Comparison of ENCODE assay signal across 27 cellular contexts in genomic region chr10:121812031-121812430, GRCh38.
"Had no signal": no experiment of that assay in that cellular context is flagged by ENCODE, and none has a peak within 500 bp of the region (broad histone marks: within the 10 kb centered on the region; RNA-seq: fewer than 3 reads in every experiment).

No MANE protein-coding gene starts in this region.

- H3K4me1 ChIP-seq: ascending aorta, breast epithelium had no signal

- H3K9me3 Mint-ChIP-seq: activated B cell treated with CpG ODN at 0.5 μM for 24 hours; activated CD4-positive, alpha-beta memory T cell treated with anti-CD3 and anti-CD28 coated beads for 36 hours; activated naive CD4-positive, alpha-beta T cell treated with anti-CD3 and anti-CD28 coated beads, Interleukin-2, amount 10 ng/mL, durations not matched to agents 7 days and 5 days; activated naive CD4-positive, alpha-beta T cell treated with anti-CD3 and anti-CD28 coated beads, Interleukin-2, amount 50 U/mL, for 72 hours; activated naive CD8-positive, alpha-beta T cell treated with anti-CD3 and anti-CD28 coated beads, Interleukin-2, amount 10 ng/mL, durations not matched to agents 7 days and 5 days; activated T-helper 1 cell treated with anti-CD3 and anti-CD28 coated beads, Interleukin-12 subunit alpha, Interleukin-12 subunit beta, Interleukin-2, Interleukin-4 antibody, amounts not matched to agents 30 ng/mL and 10 ng/mL and 1 ng/mL, durations not matched to agents 14 hours and 24 hours and 36 hours; activated T-helper 2 cell treated with anti-CD3 and anti-CD28 coated beads, Interferon-gamma antibody, Interleukin-2, Interleukin-4, amounts not matched to agents 10 μg/mL and 5 μg/mL and 100 μg/mL, durations not matched to agents 14 hours and 24 hours and 36 hours; brain; dendritic cell treated with granulocyte-macrophage colony-stimulating factor and Interleukin-4, amounts not matched to agents 40 ng/mL and 50 ng/mL, for 4 days; endodermal cell had no signal

- H3K27ac Mint-ChIP-seq: activated B cell treated with CpG ODN at 0.5 μM for 24 hours; activated CD4-positive, alpha-beta memory T cell treated with anti-CD3 and anti-CD28 coated beads for 36 hours; activated CD8-positive, alpha-beta memory T cell treated with anti-CD3 and anti-CD28 coated beads, Interleukin-2, amount 10 ng/mL, durations not matched to agents 7 days and 5 days; activated CD8-positive, alpha-beta T cell treated with anti-CD3 and anti-CD28 coated beads, Interleukin-2, amount 10 ng/mL, durations not matched to agents 7 days and 5 days; activated naive CD4-positive, alpha-beta T cell treated with anti-CD3 and anti-CD28 coated beads, Interleukin-2, amount 10 ng/mL, durations not matched to agents 7 days and 5 days; activated naive CD4-positive, alpha-beta T cell treated with anti-CD3 and anti-CD28 coated beads, Interleukin-2, amount 50 U/mL, for 72 hours; activated naive CD8-positive, alpha-beta T cell treated with anti-CD3 and anti-CD28 coated beads, Interleukin-2, amount 10 ng/mL, durations not matched to agents 7 days and 5 days; activated T-helper 1 cell treated with anti-CD3 and anti-CD28 coated beads, Interleukin-12 subunit alpha, Interleukin-12 subunit beta, Interleukin-2, Interleukin-4 antibody, amounts not matched to agents 30 ng/mL and 10 ng/mL and 1 ng/mL, durations not matched to agents 14 hours and 24 hours and 36 hours; activated T-helper 2 cell treated with anti-CD3 and anti-CD28 coated beads, Interferon-gamma antibody, Interleukin-2, Interleukin-4, amounts not matched to agents 10 μg/mL and 5 μg/mL and 100 μg/mL, durations not matched to agents 14 hours and 24 hours and 36 hours; brain; dendritic cell treated with granulocyte-macrophage colony-stimulating factor and Interleukin-4, amounts not matched to agents 40 ng/mL and 50 ng/mL, for 4 days; endodermal cell had no signal

- H3K4me3 Mint-ChIP-seq: activated B cell treated with CpG ODN at 0.5 μM for 24 hours; activated CD4-positive, alpha-beta memory T cell treated with anti-CD3 and anti-CD28 coated beads for 36 hours; activated CD8-positive, alpha-beta memory T cell treated with anti-CD3 and anti-CD28 coated beads, Interleukin-2, amount 10 ng/mL, durations not matched to agents 7 days and 5 days; activated CD8-positive, alpha-beta T cell treated with anti-CD3 and anti-CD28 coated beads, Interleukin-2, amount 10 ng/mL, durations not matched to agents 7 days and 5 days; activated naive CD4-positive, alpha-beta T cell treated with anti-CD3 and anti-CD28 coated beads, Interleukin-2, amount 10 ng/mL, durations not matched to agents 7 days and 5 days; activated naive CD8-positive, alpha-beta T cell treated with anti-CD3 and anti-CD28 coated beads, Interleukin-2, amount 10 ng/mL, durations not matched to agents 7 days and 5 days; activated T-helper 1 cell treated with anti-CD3 and anti-CD28 coated beads, Interleukin-12 subunit alpha, Interleukin-12 subunit beta, Interleukin-2, Interleukin-4 antibody, amounts not matched to agents 30 ng/mL and 10 ng/mL and 1 ng/mL, durations not matched to agents 14 hours and 24 hours and 36 hours; brain; dendritic cell treated with granulocyte-macrophage colony-stimulating factor and Interleukin-4, amounts not matched to agents 40 ng/mL and 50 ng/mL, for 4 days; endodermal cell had no signal

- H3K27me3 ChIP-seq: ascending aorta, breast epithelium, cardiac muscle cell, dorsolateral prefrontal cortex had no signal

- H3K4me1 Mint-ChIP-seq: activated B cell treated with CpG ODN at 0.5 μM for 24 hours; activated CD8-positive, alpha-beta memory T cell treated with anti-CD3 and anti-CD28 coated beads, Interleukin-2, amount 10 ng/mL, durations not matched to agents 7 days and 5 days; activated naive CD4-positive, alpha-beta T cell treated with anti-CD3 and anti-CD28 coated beads, Interleukin-2, amount 10 ng/mL, durations not matched to agents 7 days and 5 days; activated naive CD8-positive, alpha-beta T cell treated with anti-CD3 and anti-CD28 coated beads, Interleukin-2, amount 10 ng/mL, durations not matched to agents 7 days and 5 days; brain; endodermal cell had no signal

- H3K36me3 Mint-ChIP-seq: activated CD8-positive, alpha-beta memory T cell treated with anti-CD3 and anti-CD28 coated beads, Interleukin-2, amount 10 ng/mL, durations not matched to agents 7 days and 5 days; activated naive CD4-positive, alpha-beta T cell treated with anti-CD3 and anti-CD28 coated beads, Interleukin-2, amount 10 ng/mL, durations not matched to agents 7 days and 5 days; activated naive CD4-positive, alpha-beta T cell treated with anti-CD3 and anti-CD28 coated beads, Interleukin-2, amount 50 U/mL, for 72 hours; activated naive CD8-positive, alpha-beta T cell treated with anti-CD3 and anti-CD28 coated beads, Interleukin-2, amount 10 ng/mL, durations not matched to agents 7 days and 5 days had no signal

- H3K4me3 ChIP-seq: ascending aorta, breast epithelium, cardiac muscle cell, coronary artery, dorsolateral prefrontal cortex had no signal

- H3K36me3 ChIP-seq: ascending aorta, breast epithelium, cardiac muscle cell had no signal

- H3K9me3 ChIP-seq: ascending aorta, breast epithelium had no signal

- DNase-seq: activated B cell treated with CpG ODN at 0.5 μM for 24 hours; activated CD4-positive, alpha-beta memory T cell treated with anti-CD3 and anti-CD28 coated beads for 36 hours; activated CD4-positive, alpha-beta T cell treated with anti-CD3 and anti-CD28 coated beads for 48 hours; activated CD8-positive, alpha-beta memory T cell treated with anti-CD3 and anti-CD28 coated beads, Interleukin-2, amount 10 ng/mL, durations not matched to agents 7 days and 5 days; activated CD8-positive, alpha-beta memory T cell treated with anti-CD3 and anti-CD28 coated beads, Interleukin-2, amount 50 U/mL, for 4 hours; activated CD8-positive, alpha-beta T cell treated with anti-CD3 and anti-CD28 coated beads, Interleukin-2, amount 10 ng/mL, durations not matched to agents 7 days and 5 days; activated effector memory CD4-positive, alpha-beta T cell treated with anti-CD3 and anti-CD28 coated beads, Interleukin-2, amount 50 U/mL, for 16 hours; activated naive CD4-positive, alpha-beta T cell treated with anti-CD3 and anti-CD28 coated beads, Interleukin-2, amount 10 ng/mL, durations not matched to agents 7 days and 5 days; activated naive CD8-positive, alpha-beta T cell treated with anti-CD3 and anti-CD28 coated beads, Interleukin-2, amount 10 ng/mL, durations not matched to agents 7 days and 5 days; activated T-cell treated with anti-CD3 and anti-CD28 coated beads, Interleukin-2, amount 50 U/mL, for 1 hour; activated T-cell treated with anti-CD3 and anti-CD28 coated beads, Interleukin-2, amount 50 U/mL, for 48 hours; central memory CD4-positive, alpha-beta T cell; dorsolateral prefrontal cortex; effector memory CD4-positive, alpha-beta T cell; endodermal cell; foreskin fibroblast; head of caudate nucleus; T-helper 2 cell had no signal

- H3K27ac ChIP-seq: ascending aorta, breast epithelium, cardiac muscle cell, coronary artery, dorsolateral prefrontal cortex had no signal

- H3K27me3 Mint-ChIP-seq: activated B cell treated with CpG ODN at 0.5 μM for 24 hours; activated CD4-positive, alpha-beta memory T cell treated with anti-CD3 and anti-CD28 coated beads for 36 hours; activated CD8-positive, alpha-beta memory T cell treated with anti-CD3 and anti-CD28 coated beads, Interleukin-2, amount 10 ng/mL, durations not matched to agents 7 days and 5 days; activated naive CD4-positive, alpha-beta T cell treated with anti-CD3 and anti-CD28 coated beads, Interleukin-2, amount 10 ng/mL, durations not matched to agents 7 days and 5 days; activated naive CD8-positive, alpha-beta T cell treated with anti-CD3 and anti-CD28 coated beads, Interleukin-2, amount 10 ng/mL, durations not matched to agents 7 days and 5 days; brain; dendritic cell treated with granulocyte-macrophage colony-stimulating factor and Interleukin-4, amounts not matched to agents 40 ng/mL and 50 ng/mL, for 4 days had no signal
